In the genomic region with DNA sequence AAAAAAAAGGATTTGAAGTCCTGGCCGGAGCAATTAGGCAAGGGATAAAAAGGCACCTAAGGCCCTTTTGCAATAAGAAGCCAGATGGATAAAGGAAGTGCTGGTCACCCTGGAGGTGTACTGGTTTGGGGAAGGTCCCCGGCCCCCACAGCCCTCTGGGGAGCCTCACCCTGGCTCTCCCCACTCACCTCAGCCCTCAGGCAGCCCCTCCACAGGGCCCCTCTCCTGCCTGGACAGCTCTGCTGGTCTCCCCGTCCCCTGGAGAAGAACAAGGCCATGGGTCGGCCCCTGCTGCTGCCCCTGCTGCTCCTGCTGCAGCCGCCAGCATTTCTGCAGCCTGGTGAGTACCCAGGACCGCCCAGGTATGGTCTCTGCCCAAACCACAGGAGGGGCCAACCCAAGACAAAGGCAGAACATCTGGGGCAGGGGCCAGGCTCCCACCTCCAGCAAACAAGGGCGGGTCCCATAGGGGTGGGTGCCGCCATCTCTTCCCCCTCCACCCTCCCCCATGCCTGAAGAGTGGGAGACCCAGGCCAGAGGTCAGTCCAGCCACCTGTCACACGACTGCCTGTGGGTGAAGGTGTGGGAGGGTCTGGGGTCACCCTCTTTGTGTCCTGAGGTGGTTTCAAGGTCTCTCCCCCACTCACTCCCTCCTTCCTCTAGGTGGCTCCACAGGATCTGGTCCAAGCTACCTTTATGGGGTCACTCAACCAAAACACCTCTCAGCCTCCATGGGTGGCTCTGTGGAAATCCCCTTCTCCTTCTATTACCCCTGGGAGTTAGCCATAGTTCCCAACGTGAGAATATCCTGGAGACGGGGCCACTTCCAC, we compare ENCODE assay signal across 8 cellular contexts. TPM values are rescaled to one million over a fixed set of nuclear protein-coding genes. Genes with fewer than 3 reads are reported as not detected.
A peak's percentile ranks its signal among the peaks of the same experiment; 100 is the strongest.
DNase-seq lines count a peak whose midpoint lies in the region; ATAC-seq and TF ChIP-seq lines count a peak whose summit lies in the region.

Gene PILRB (plus strand): TSS at position 91 of the 830 bp plus-strand sequence. CDS start 186 bp downstream, at position 277.

- H3K4me1 Mint-ChIP-seq in activated CD4-positive, alpha-beta memory T cell treated with anti-CD3 and anti-CD28 coated beads, Interleukin-2, amount 10 ng/mL, durations not matched to agents 7 days and 5 days = peaks cover 6% of the 10 kb centered on the region
- H3K4me1 Mint-ChIP-seq in immature natural killer cell = peaks cover 30 to 41% of the 10 kb centered on the region in 2 donors

- TF ChIP-seq CTCF in subcutaneous adipose tissue (IDR thresholded peaks at IDR 0.05; ENCODE audit: low read depth) = no peak

- H3K27ac Mint-ChIP-seq in activated CD4-positive, alpha-beta memory T cell treated with anti-CD3 and anti-CD28 coated beads, Interleukin-2, amount 10 ng/mL, durations not matched to agents 7 days and 5 days = no peak within 1 kb of the TSS
- peak within 1 kb of the TSS; percentile 57 to 78 (median 66) for H3K27ac Mint-ChIP-seq in immature natural killer cell

- POLR2A ChIA-PET in activated CD4-positive, alpha-beta memory T cell treated with anti-CD3 and anti-CD28 coated beads, Interleukin-2, amount 10 ng/mL, durations not matched to agents 7 days and 5 days (lab: Charles Lee) = no interaction called here

- CTCF ChIA-PET in activated CD4-positive, alpha-beta memory T cell treated with anti-CD3 and anti-CD28 coated beads, Interleukin-2, amount 10 ng/mL, durations not matched to agents 7 days and 5 days (lab: Charles Lee) = interaction anchor here (2.0 kb wide), 1 partner anchor 50 kb away, joined by 6 read pairs; no protein-coding TSS in a partner anchor

- H3K27me3 Mint-ChIP-seq in activated CD4-positive, alpha-beta memory T cell treated with anti-CD3 and anti-CD28 coated beads, Interleukin-2, amount 10 ng/mL, durations not matched to agents 7 days and 5 days = no peaks in the 10 kb centered on the region
- H3K27me3 Mint-ChIP-seq in immature natural killer cell (ENCODE audit: low read depth in 3 of 3) = peaks cover 0 to 4% (median 4%) of the 10 kb centered on the region in 3 donors

- intact Hi-C loops in T-helper 1 cell treated with Interleukin-12 subunit alpha and Interleukin-12 subunit beta and Interleukin-4 antibody, amounts not matched to agents 30 ng/mL and 1 ng/mL, for 36 hours (cut with micrococcal nuclease) = no loop called here

- no peak within 1 kb of the TSS for H3K4me3 Mint-ChIP-seq in activated CD4-positive, alpha-beta memory T cell treated with anti-CD3 and anti-CD28 coated beads, Interleukin-2, amount 10 ng/mL, durations not matched to agents 7 days and 5 days
- H3K4me3 Mint-ChIP-seq in immature natural killer cell = no peak within 1 kb of the TSS

- DNase-seq in T-helper 1 cell (no peak), immature natural killer cell (no peak), NCI-H1092 (lab: John Stamatoyannopoulos, UW) (no peak)
- DNase-seq in activated CD4-positive, alpha-beta memory T cell treated with anti-CD3 and anti-CD28 coated beads, Interleukin-2, amount 10 ng/mL, durations not matched to agents 7 days and 5 days = no peak

- ATAC-seq in GM19452 (IDR thresholded peaks at IDR 0.05; ENCODE audit: unreplicated experiment) (no peak), HG03342 (IDR thresholded peaks at IDR 0.05; ENCODE audit: unreplicated experiment) (no peak)

- H3K9me3 Mint-ChIP-seq in activated CD4-positive, alpha-beta memory T cell treated with anti-CD3 and anti-CD28 coated beads, Interleukin-2, amount 10 ng/mL, durations not matched to agents 7 days and 5 days = no peaks in the 10 kb centered on the region
- no peaks in the 10 kb centered on the region for H3K9me3 Mint-ChIP-seq in immature natural killer cell

- peaks cover 65% of the 10 kb centered on the region for H3K36me3 Mint-ChIP-seq in activated CD4-positive, alpha-beta memory T cell treated with anti-CD3 and anti-CD28 coated beads, Interleukin-2, amount 10 ng/mL, durations not matched to agents 7 days and 5 days (ENCODE audit: low read depth)
- H3K36me3 Mint-ChIP-seq in immature natural killer cell = peaks cover 19 to 41% (median 20%) of the 10 kb centered on the region in 3 donors

RNA-seq across cellular contexts. Expression of gene PILRB, which starts in this region (rescaled TPM):
- 82.4 and 84.7 TPM in 2 replicates for total RNA-seq in T-helper 1 cell treated with Interleukin-12 subunit alpha and Interleukin-12 subunit beta and Interleukin-4 antibody, amounts not matched to agents 30 ng/mL and 1 ng/mL, for 36 hours
- 10 to 100 TPM; 39.8 to 40.6 TPM for total RNA-seq in activated CD4-positive, alpha-beta memory T cell treated with anti-CD3 and anti-CD28 coated beads, Interleukin-2, amount 10 ng/mL, durations not matched to agents 7 days and 5 days
- polyA plus RNA-seq in immature natural killer cell = 10 to 100 TPM; 12.2 to 42.1 (median 12.2) TPM
- 100 to 1,000 TPM in 1 of 4 donors, 10 to 100 TPM in 3; 21.8 to 154 (median 34.0) TPM for total RNA-seq in subcutaneous adipose tissue
